Comparison of ENCODE assay signal across 20 cellular contexts in genomic region chr15:68326711-68327412, GRCh38. TPM values are rescaled to one million over a fixed set of nuclear protein-coding genes. Genes with fewer than 3 reads are reported as not detected.
DNase-seq lines count a peak whose midpoint lies in the region; ATAC-seq, FAIRE-seq and TF ChIP-seq lines count a peak whose summit lies in the region.
"Had no signal": no experiment of that assay in that cellular context is flagged by ENCODE, and none has a peak within 500 bp of the region (broad histone marks: within the 10 kb centered on the region; RNA-seq: fewer than 3 reads in every experiment).

No MANE protein-coding gene starts in this region.

- H3K4me1 Mint-ChIP-seq in activated naive CD4-positive, alpha-beta T cell treated with anti-CD3 and anti-CD28 coated beads, Interleukin-2, amount 10 ng/mL, durations not matched to agents 7 days and 5 days = peaks cover 44% of the 10 kb centered on the region
- peaks cover 19% of the 10 kb centered on the region for H3K4me1 Mint-ChIP-seq in astrocyte (ENCODE audit: low read depth, unreplicated experiment)

- peak; percentile 48 for DNase-seq in activated naive CD4-positive, alpha-beta T cell treated with anti-CD3 and anti-CD28 coated beads, Interleukin-2, amount 10 ng/mL, durations not matched to agents 7 days and 5 days
- DNase-seq in activated naive CD4-positive, alpha-beta T cell (lab: John Stamatoyannopoulos, UW) = no peak
- DNase-seq in NT2/D1 (ENCODE audit: low read depth, low spot score) (no peak), astrocyte (ENCODE audit: low read depth) (no peak), tibial artery (no peak), Peyer's patch (no peak), NCI-H524 treated with DMSO at 0.1 percent for 48 hours (lab: John Stamatoyannopoulos, UW) (no peak)
- DNase-seq: activated gamma-delta T cell, erythroblast, left ventricle myocardium inferior, NCI-H1048, NCI-H2081 treated with DMSO at 0.1 percent for 48 hours, NCI-H510A, pancreas, PC-9, SK-N-SH, substantia nigra had no signal

- peak overlapping the region; percentile 86 for H3K27ac Mint-ChIP-seq in activated naive CD4-positive, alpha-beta T cell treated with anti-CD3 and anti-CD28 coated beads, Interleukin-2, amount 10 ng/mL, durations not matched to agents 7 days and 5 days
- peak overlapping the region; percentile 72 for H3K27ac Mint-ChIP-seq in astrocyte (ENCODE audit: unreplicated experiment)

- TF ChIP-seq POLR2A in Peyer's patch (IDR thresholded peaks at IDR 0.05) = no peak

- H3K4me1 ChIP-seq in NT2/D1 (ENCODE audit: insufficient read depth, insufficient read length) (peaks cover 25% of the 10 kb centered on the region), astrocyte (ENCODE audit: insufficient read depth, low read length) (peaks cover 9% of the 10 kb centered on the region), tibial artery (peaks cover 0 to 42% (median 37%) of the 10 kb centered on the region in 4 donors), Peyer's patch (no peaks in the 10 kb centered on the region)
- H3K4me1 ChIP-seq: gastroesophageal sphincter, left ventricle myocardium inferior, pancreas had no signal

- peaks cover 13% of the 10 kb centered on the region for H4K20me1 ChIP-seq in astrocyte (ENCODE audit: insufficient read depth, low read length)

- no peaks in the 10 kb centered on the region for H3K79me2 ChIP-seq in astrocyte (ENCODE audit: insufficient read depth, low read length)

- peak overlapping the region; percentile 39 for H3K4me3 Mint-ChIP-seq in activated naive CD4-positive, alpha-beta T cell treated with anti-CD3 and anti-CD28 coated beads, Interleukin-2, amount 10 ng/mL, durations not matched to agents 7 days and 5 days
- no peak overlapping the region for H3K4me3 Mint-ChIP-seq in astrocyte (ENCODE audit: unreplicated experiment)
- H3K4me3 Mint-ChIP-seq: brain had no signal

- H3K9ac ChIP-seq in NT2/D1 (ENCODE audit: insufficient read length, low read depth) = peak overlapping the region; percentile 37
- no peak overlapping the region for H3K9ac ChIP-seq in astrocyte (ENCODE audit: low read length)
- H3K9ac ChIP-seq: SK-N-SH had no signal

- TF ChIP-seq CTCF in astrocyte (IDR thresholded peaks at IDR 0.05; ENCODE audit: insufficient read depth, low read depth, low read length) = no peak
- TF ChIP-seq CTCF in tibial artery (IDR thresholded peaks at IDR 0.05) = no peak
- no peak for TF ChIP-seq CTCF in Peyer's patch (IDR thresholded peaks at IDR 0.05)

- H3K9me3 Mint-ChIP-seq in activated naive CD4-positive, alpha-beta T cell treated with anti-CD3 and anti-CD28 coated beads, Interleukin-2, amount 10 ng/mL, durations not matched to agents 7 days and 5 days = no peaks in the 10 kb centered on the region
- H3K9me3 Mint-ChIP-seq in astrocyte (ENCODE audit: unreplicated experiment) = no peaks in the 10 kb centered on the region

- peaks cover 15% of the 10 kb centered on the region for H3K36me3 ChIP-seq in NT2/D1 (ENCODE audit: insufficient read depth, insufficient read length, low read length)
- peaks cover 28% of the 10 kb centered on the region for H3K36me3 ChIP-seq in astrocyte (ENCODE audit: insufficient read depth, low read length)
- H3K36me3 ChIP-seq in tibial artery = peaks cover 52 to 76% (median 56%) of the 10 kb centered on the region in 3 donors
- H3K36me3 ChIP-seq in Peyer's patch = no peaks in the 10 kb centered on the region
- H3K36me3 ChIP-seq: gastroesophageal sphincter, pancreas had no signal

- intact Hi-C loops in tibial artery (cut with DNase I; ENCODE audit: low total_unique reads) = no loop called here

- H3K4me3 ChIP-seq in NT2/D1 (ENCODE audit: insufficient read length, low read depth) = no peak overlapping the region
- no peak overlapping the region for H3K4me3 ChIP-seq in astrocyte (ENCODE audit: insufficient read depth, low read depth, low read length)
- no peak overlapping the region for H3K4me3 ChIP-seq in tibial artery
- no peak overlapping the region for H3K4me3 ChIP-seq in Peyer's patch
- H3K4me3 ChIP-seq: gastroesophageal sphincter, left ventricle myocardium inferior, pancreas, PC-9 had no signal

- CTCF ChIA-PET in activated naive CD4-positive, alpha-beta T cell treated with anti-CD3 and anti-CD28 coated beads, Interleukin-2, amount 10 ng/mL, durations not matched to agents 7 days and 5 days (lab: Charles Lee) = no interaction called here

- H3K27ac ChIP-seq in astrocyte (ENCODE audit: low read depth, low read length) (no peak overlapping the region), tibial artery (peak overlapping the region; percentile 68 to 71), Peyer's patch (no peak overlapping the region)
- H3K27ac ChIP-seq: gastroesophageal sphincter, left ventricle myocardium inferior, pancreas, PC-9 had no signal

- H3K36me3 Mint-ChIP-seq in activated naive CD4-positive, alpha-beta T cell treated with anti-CD3 and anti-CD28 coated beads, Interleukin-2, amount 10 ng/mL, durations not matched to agents 7 days and 5 days = no peaks in the 10 kb centered on the region
- H3K36me3 Mint-ChIP-seq in astrocyte (ENCODE audit: low read depth, unreplicated experiment) = peaks cover 69% of the 10 kb centered on the region
- H3K36me3 Mint-ChIP-seq: brain had no signal

- ATAC-seq in esophagus mucosa = no peak
- ATAC-seq: gastroesophageal sphincter, pancreas had no signal

- no peak overlapping the region for H2AFZ ChIP-seq in astrocyte (ENCODE audit: low read depth, low read length)
- H2AFZ ChIP-seq: PC-9 had no signal

- no peak for FAIRE-seq in astrocyte (lab: Jason Lieb, UNC)
- FAIRE-seq: pancreas had no signal

- no peak overlapping the region for H3K4me2 ChIP-seq in astrocyte (ENCODE audit: low read length)
- H3K4me2 ChIP-seq: PC-9, SK-N-SH had no signal

- H3K27me3 Mint-ChIP-seq in activated naive CD4-positive, alpha-beta T cell treated with anti-CD3 and anti-CD28 coated beads, Interleukin-2, amount 10 ng/mL, durations not matched to agents 7 days and 5 days = peaks cover 72% of the 10 kb centered on the region
- H3K27me3 Mint-ChIP-seq in astrocyte (ENCODE audit: low read depth, unreplicated experiment) = peaks cover 16% of the 10 kb centered on the region

- H3K27me3 ChIP-seq in NT2/D1 (ENCODE audit: insufficient read depth, insufficient read length) (no peaks in the 10 kb centered on the region), astrocyte (ENCODE audit: insufficient read depth, low read length) (no peaks in the 10 kb centered on the region), tibial artery (no peaks in the 10 kb centered on the region), Peyer's patch (no peaks in the 10 kb centered on the region)
- H3K27me3 ChIP-seq: pancreas had no signal

- H3K9me3 ChIP-seq in NT2/D1 (ENCODE audit: insufficient read depth, low read length) (no peaks in the 10 kb centered on the region), astrocyte (ENCODE audit: insufficient read depth, low read depth, low read length) (no peaks in the 10 kb centered on the region), tibial artery (no peaks in the 10 kb centered on the region), Peyer's patch (no peaks in the 10 kb centered on the region)
- H3K9me3 ChIP-seq: gastroesophageal sphincter, left ventricle myocardium inferior, pancreas, SK-N-SH had no signal

RNA-seq across cellular contexts. Expression of gene FEM1B, which starts 49.3 kb away (rescaled TPM):
- 38.6 and 49.5 TPM in 2 replicates for total RNA-seq in astrocyte
- 10 to 100 TPM; 28.1 to 48.2 (median 43.0) TPM for total RNA-seq in Peyer's patch
- 46.8 TPM for total RNA-seq in esophagus mucosa

Comparison
In these comparisons a context has a peak if more than half of its experiments do, and no peak if none do; other contexts are left out.
1. H3K27ac ChIP-seq: peak in tibial artery (2 of 2); none in astrocyte (single experiment) and Peyer's patch (0 of 4).